8 cellular contexts compared by ENCODE assay signal in genomic region chr17:39150795-39151679, GRCh38. TPM values are rescaled to one million over a fixed set of nuclear protein-coding genes. Genes with fewer than 3 reads are reported as not detected.
DNase-seq lines count a peak whose midpoint lies in the region; ATAC-seq and TF ChIP-seq lines count a peak whose summit lies in the region.

Gene PLXDC1, minus strand, starts transcription at chr17:39151637. Its CDS starts 200 bp downstream, at chr17:39151437.

- H3K4me1 ChIP-seq in adipocyte (ENCODE audit: control insufficient read depth, insufficient read depth, low read length) (peaks cover 13% of the 10 kb centered on the region), stomach (peaks cover 21 to 42% (median 32%) of the 10 kb centered on the region in 4 donors)

- H3K4me3 ChIP-seq in adipocyte (ENCODE audit: low read length) = peak within 1 kb of the TSS; percentile 94
- H3K4me3 ChIP-seq in stomach = peak within 1 kb of the TSS; percentile 58 to 96 (median 66)

- H3K27ac ChIP-seq in stomach = peak within 1 kb of the TSS; percentile 31 to 96 (median 90)

- ATAC-seq in GM21390 (IDR thresholded peaks at IDR 0.05; ENCODE audit: unreplicated experiment) = no peak

- intact Hi-C loops in stomach (cut with DNase I; ENCODE audit: low total_unique reads) = loop anchor here (5.0 kb wide), 2 partner anchors 79 to 169 kb away; no protein-coding TSS in a partner anchor

- DNase-seq in DMS53 (lab: John Stamatoyannopoulos, UW) = peak; percentile 35
- DNase-seq in DMS53 treated with DMSO at 0.1 percent for 48 hours (lab: John Stamatoyannopoulos, UW; ENCODE audit: unreplicated experiment) = no peak
- DNase-seq in adipocyte (ENCODE audit: low read depth) = peak; percentile 52
- DNase-seq in islet precursor cell = peak; percentile 75
- DNase-seq in stomach = no peak
- DNase-seq in putamen (ENCODE audit: low spot score) = no peak
- DNase-seq in NCI-H2196 treated with DMSO at 0.1 percent for 48 hours (lab: John Stamatoyannopoulos, UW; ENCODE audit: unreplicated experiment) = no peak

- TF ChIP-seq POLR2A in stomach (IDR thresholded peaks at IDR 0.05) = no peak

- H3K9ac ChIP-seq in adipocyte (ENCODE audit: low read length) = peak within 1 kb of the TSS; percentile 71

- WGBS in stomach, 5 donors = 4 to 14% (median 8%) methylated on average over 17 to 51 of the region's 53 CpGs

- TF ChIP-seq CTCF in stomach (IDR thresholded peaks at IDR 0.05) = no peak

- H3K36me3 ChIP-seq in adipocyte (ENCODE audit: control insufficient read depth, insufficient read depth, low read length, severe bottlenecking) (no peaks in the 10 kb centered on the region), stomach (no peaks in the 10 kb centered on the region)

- no peak for TF ChIP-seq EP300 in stomach (IDR thresholded peaks at IDR 0.05)

- H3K27me3 ChIP-seq in adipocyte (replicated peaks; ENCODE audit: control insufficient read depth, insufficient read depth, low read length) = no peaks in the 10 kb centered on the region
- peaks cover 0 to 33% (median 23%) of the 10 kb centered on the region in 3 donors for H3K27me3 ChIP-seq in stomach

- H3K9me3 ChIP-seq in adipocyte (ENCODE audit: control insufficient read depth, low read length) (no peaks in the 10 kb centered on the region), stomach (no peaks in the 10 kb centered on the region)

RNA-seq across cellular contexts. Expression of gene PLXDC1, which starts in this region (rescaled TPM):
- total RNA-seq in stomach = 10 to 100 TPM in 2 of 5 donors, 1 to 10 TPM in 2, under 1 TPM in 1; 0.58 to 77.2 (median 8.4) TPM
- 1 to 10 TPM; 1.7 to 4.6 (median 2.1) TPM for polyA plus RNA-seq in stomach

Comparison
In these comparisons a context has a peak if more than half of its experiments do, and no peak if none do; other contexts are left out.
1. DNase-seq: peak in DMS53 (single experiment), adipocyte (single experiment) and islet precursor cell (single experiment); none in DMS53 treated with DMSO at 0.1 percent for 48 hours (single experiment), stomach (single experiment), putamen (single experiment) and NCI-H2196 treated with DMSO at 0.1 percent for 48 hours (single experiment).